10 cellular contexts compared by ENCODE assay signal in genomic region chr19:55405638-55406037, GRCh38. TPM values are rescaled to one million over a fixed set of nuclear protein-coding genes. Genes with fewer than 3 reads are reported as not detected.
A peak's percentile ranks its signal among the peaks of the same experiment; 100 is the strongest.
DNase-seq lines count a peak whose midpoint lies in the region; ATAC-seq and TF ChIP-seq lines count a peak whose summit lies in the region.
"Had no signal": no experiment of that assay in that cellular context is flagged by ENCODE, and none has a peak within 500 bp of the region (broad histone marks: within the 10 kb centered on the region; RNA-seq: fewer than 3 reads in every experiment).

No MANE protein-coding gene starts in this region.

- no peak overlapping the region for H3K27ac ChIP-seq in CD4-positive, alpha-beta T cell (ENCODE audit: low read depth, low read length)
- H3K27ac ChIP-seq in HUES64 (ENCODE audit: low read depth, low read length) (no peak overlapping the region), spleen (peak overlapping the region in 1 of 8 donors; percentile 7)
- no peak overlapping the region for H3K27ac ChIP-seq in naive thymus-derived CD4-positive, alpha-beta T cell (ENCODE audit: low read depth, low read length)

- peaks cover 65% of the 10 kb centered on the region for H3K36me3 Mint-ChIP-seq in CD4-positive, alpha-beta T cell (ENCODE audit: low read depth)
- H3K36me3 Mint-ChIP-seq in naive thymus-derived CD4-positive, alpha-beta T cell = peaks cover 0 to 45% (median 18%) of the 10 kb centered on the region in 5 donors

- H3K9me3 ChIP-seq in CD4-positive, alpha-beta T cell (ENCODE audit: control insufficient read depth, low read length) = no peaks in the 10 kb centered on the region
- H3K9me3 ChIP-seq in HUES64 (ENCODE audit: insufficient read depth, low read depth, low read length) (0 out of 2 replicates have a peak, but pooled peaks cover 2% of the 10 kb centered on the region), adipocyte (ENCODE audit: control insufficient read depth, low read length) (no peaks in the 10 kb centered on the region), spleen (peaks cover 0 to 11% (median 0%) of the 10 kb centered on the region in 8 donors)
- peaks cover 0 to 9% (median 0%) of the 10 kb centered on the region in 3 experiments for H3K9me3 ChIP-seq in naive thymus-derived CD4-positive, alpha-beta T cell (ENCODE audit: control insufficient read depth in 2 of 3, low read length in 3 of 3)
- H3K9me3 ChIP-seq: mucosa of descending colon had no signal

- H3K4me1 Mint-ChIP-seq in CD4-positive, alpha-beta T cell (ENCODE audit: low read depth) = peaks cover 29% of the 10 kb centered on the region
- H3K4me1 Mint-ChIP-seq in naive thymus-derived CD4-positive, alpha-beta T cell = peaks cover 21 to 36% (median 29%) of the 10 kb centered on the region in 7 donors

- no peaks in the 10 kb centered on the region for H3K27me3 Mint-ChIP-seq in CD4-positive, alpha-beta T cell
- peaks cover 0 to 3% (median 0%) of the 10 kb centered on the region in 5 donors for H3K27me3 Mint-ChIP-seq in naive thymus-derived CD4-positive, alpha-beta T cell

- H3K9ac ChIP-seq in HUES64 (ENCODE audit: low read depth, low read length) = peak overlapping the region; percentile 5; the same call in 1 of the 2 replicates
- peak overlapping the region; percentile 91 for H3K9ac ChIP-seq in adipocyte (ENCODE audit: low read length)

- DNase-seq in CD4-positive, alpha-beta T cell = no peak
- DNase-seq in adipocyte (ENCODE audit: low read depth) (no peak), spleen (no peak), NOMO-1 treated with dmso at 0.1 percent for 144 hours (lab: John Stamatoyannopoulos, UW; ENCODE audit: unreplicated experiment) (no peak), lower leg skin (ENCODE audit: low spot score in 2 of 2) (no peak)
- DNase-seq in naive thymus-derived CD4-positive, alpha-beta T cell = no peak
- no peak for DNase-seq in stimulated activated naive CD4-positive, alpha-beta T cell treated with Interleukin-2 at 50 U/mL for 16 hours (lab: John Stamatoyannopoulos, UW)
- DNase-seq: mucosa of descending colon had no signal

- intact Hi-C loops in CD4-positive, alpha-beta T cell (cut with DNase I, micrococcal nuclease) = loop anchor here in 1 of 2 experiments (1.0 to 10.0 kb wide), 6 partner anchors 19 to 229 kb away; partner anchors contain the start of genes C19orf85, ISOC2, KMT5C and PPP6R1
- intact Hi-C loops in naive thymus-derived CD4-positive, alpha-beta T cell (cut with micrococcal nuclease) = loop anchor here (5.0 kb wide), 4 partner anchors 103 to 343 kb away; partner anchors contain the start of gene RDH13 (in 1 of the 2)
- intact Hi-C loops in spleen (cut with DNase I; ENCODE audit: low total_unique reads) = no loop called here
- intact Hi-C loops in lower leg skin (cut with DNase I; ENCODE audit: low total_unique reads) = loop anchor here (5.0 kb wide), 1 partner anchor 237 kb away; the partner anchor contains the start of genes ZNF580 and ZNF581

- peak overlapping the region; percentile 94 for H3K4me3 Mint-ChIP-seq in CD4-positive, alpha-beta T cell
- H3K4me3 Mint-ChIP-seq in naive thymus-derived CD4-positive, alpha-beta T cell = peak overlapping the region in 9 of 10 donors; percentile 60 to 95 (median 87)

- H3K27ac Mint-ChIP-seq in CD4-positive, alpha-beta T cell = peak overlapping the region; percentile 99
- peak overlapping the region in 8 of 9 donors; percentile 11 to 100 (median 76) for H3K27ac Mint-ChIP-seq in naive thymus-derived CD4-positive, alpha-beta T cell

- H3K9me3 Mint-ChIP-seq in CD4-positive, alpha-beta T cell = no peaks in the 10 kb centered on the region
- H3K9me3 Mint-ChIP-seq in naive thymus-derived CD4-positive, alpha-beta T cell = peaks cover 0 to 13% (median 2%) of the 10 kb centered on the region in 11 donors

- H3K36me3 ChIP-seq in HUES64 (ENCODE audit: insufficient read depth, low read length) (peaks cover 54% of the 10 kb centered on the region), adipocyte (ENCODE audit: control insufficient read depth, insufficient read depth, low read length, severe bottlenecking) (peaks cover 42% of the 10 kb centered on the region), spleen (peaks cover 0 to 58% (median 36%) of the 10 kb centered on the region in 6 donors)
- H3K36me3 ChIP-seq in naive thymus-derived CD4-positive, alpha-beta T cell (ENCODE audit: control insufficient read depth in 2 of 3, insufficient read depth in 3 of 3, low read length in 3 of 3) = peaks cover 0 to 45% (median 2%) of the 10 kb centered on the region in 3 experiments

- WGBS in HUES64 = 95% methylated on average over 5 of the region's 5 CpGs
- 82 to 86% (median 83%) methylated on average over 5 of the region's 5 CpGs for WGBS in spleen, 5 donors
- 82 to 86% methylated on average over 5 of the region's 5 CpGs for WGBS in lower leg skin, 2 donors

- no peak for ATAC-seq in CD4-positive, alpha-beta T cell (ENCODE audit: poor library complexity)
- no peak for ATAC-seq in naive thymus-derived CD4-positive, alpha-beta T cell
- ATAC-seq: mucosa of descending colon had no signal

- H3K4me3 ChIP-seq in HUES64 (ENCODE audit: low read length) (peak overlapping the region; percentile 94), adipocyte (ENCODE audit: low read length) (peak overlapping the region; percentile 87), spleen (no peak overlapping the region), lower leg skin (ENCODE audit: low read depth, poor library complexity, severe bottlenecking) (no peak overlapping the region)
- H3K4me3 ChIP-seq in naive thymus-derived CD4-positive, alpha-beta T cell (ENCODE audit: low read length) = no peak overlapping the region
- H3K4me3 ChIP-seq: mucosa of descending colon had no signal

- POLR2A ChIA-PET in CD4-positive, alpha-beta T cell (lab: Charles Lee) = interaction anchor here (1.0 to 2.3 kb wide), 3 partner anchors 66 to 146 kb away, joined by 3 to 19 read pairs (median 4); partner anchors contain the start of genes KMT5C and ZNF628
- POLR2A ChIA-PET in naive thymus-derived CD4-positive, alpha-beta T cell (lab: Charles Lee) = interaction anchor here (0.8 to 5.3 kb wide), 5 partner anchors 11 to 104 kb away, joined by 3 to 82 read pairs (median 5); partner anchors contain the start of genes RPL28 and ZNF628

- no peak for TF ChIP-seq CTCF in CD4-positive, alpha-beta T cell (IDR thresholded peaks at IDR 0.05)
- TF ChIP-seq CTCF in spleen (IDR thresholded peaks at IDR 0.05 in 8 of 11, conservative IDR thresholded peaks at IDR 0.05 in 3 of 11) = no peak
- no peak for TF ChIP-seq CTCF in lower leg skin (IDR thresholded peaks at IDR 0.05)

- H3K27me3 ChIP-seq in CD4-positive, alpha-beta T cell (ENCODE audit: control insufficient read depth, insufficient read depth, low read length) = no peaks in the 10 kb centered on the region
- H3K27me3 ChIP-seq in HUES64 (ENCODE audit: insufficient read depth, low read length) (no peaks in the 10 kb centered on the region), adipocyte (replicated peaks; ENCODE audit: control insufficient read depth, insufficient read depth, low read length) (no peaks in the 10 kb centered on the region), spleen (replicated peaks in 1 of 7) (no peaks in the 10 kb centered on the region)
- no peaks in the 10 kb centered on the region for H3K27me3 ChIP-seq in naive thymus-derived CD4-positive, alpha-beta T cell (ENCODE audit: control insufficient read depth in 2 of 2, insufficient read depth in 2 of 2, low read length in 2 of 2)

- TF ChIP-seq POLR2A in spleen (IDR thresholded peaks at IDR 0.05) = no peak
- TF ChIP-seq POLR2A in lower leg skin (IDR thresholded peaks at IDR 0.05) = no peak

- peaks cover 12% of the 10 kb centered on the region for H3K4me1 ChIP-seq in HUES64 (ENCODE audit: insufficient read depth, low read length)
- peaks cover 17% of the 10 kb centered on the region for H3K4me1 ChIP-seq in adipocyte (ENCODE audit: control insufficient read depth, insufficient read depth, low read length)
- H3K4me1 ChIP-seq in naive thymus-derived CD4-positive, alpha-beta T cell (ENCODE audit: control insufficient read depth in 2 of 2, insufficient read depth in 2 of 2, low read length in 2 of 2) = peaks cover 17 to 24% of the 10 kb centered on the region in 2 donors
- peaks cover 7 to 53% (median 26%) of the 10 kb centered on the region in 6 donors for H3K4me1 ChIP-seq in spleen

- CTCF ChIA-PET in CD4-positive, alpha-beta T cell (lab: Charles Lee) = interaction anchor here (0.6 kb wide), 1 partner anchor 11 kb away, joined by 3 read pairs; no protein-coding TSS in a partner anchor
- CTCF ChIA-PET in naive thymus-derived CD4-positive, alpha-beta T cell (lab: Charles Lee) = interaction anchor here (0.6 to 1.2 kb wide), 3 partner anchors 98 to 264 kb away, joined by 3 to 7 read pairs (median 5); no protein-coding TSS in a partner anchor

RNA-seq across cellular contexts. Expression of gene UBE2S, which starts 1.9 kb away (rescaled TPM):
- total RNA-seq in CD4-positive, alpha-beta T cell = 10 to 100 TPM; 50.9 to 62.9 TPM
- 234 TPM for polyA plus RNA-seq in HUES64 (2013, experiment 1 of 2)
- 243 TPM for polyA plus RNA-seq in HUES64 (2013, experiment 2 of 2)
- 100 to 1,000 TPM in 1 of 5 experiments, 10 to 100 TPM in 4; 15.3 to 141 (median 44.1) TPM for total RNA-seq in naive thymus-derived CD4-positive, alpha-beta T cell
- 10 to 100 TPM; 15.8 to 20.4 TPM for polyA plus RNA-seq in naive thymus-derived CD4-positive, alpha-beta T cell
- total RNA-seq in spleen = 10 to 100 TPM; 14.4 to 40.8 (median 23.8) TPM
- 10 to 100 TPM in 2 of 3 donors, 1 to 10 TPM in 1; 4.9 to 18.7 (median 11.8) TPM for polyA plus RNA-seq in spleen
- 10 to 100 TPM in 1 of 4 donors, 1 to 10 TPM in 3; 6.2 to 14.6 (median 9.2) TPM for total RNA-seq in lower leg skin

RNA-seq across cellular contexts. Expression of gene RPL28, which starts 19.9 kb away (rescaled TPM):
- 1,000 to 10,000 TPM; 3,995 to 4,178 TPM for total RNA-seq in CD4-positive, alpha-beta T cell
- 1,767 TPM for polyA plus RNA-seq in HUES64 (2013, experiment 1 of 2)
- 1,831 TPM for polyA plus RNA-seq in HUES64 (2013, experiment 2 of 2)
- 1,000 to 10,000 TPM; 2,549 to 3,799 (median 3,242) TPM for total RNA-seq in naive thymus-derived CD4-positive, alpha-beta T cell
- polyA plus RNA-seq in naive thymus-derived CD4-positive, alpha-beta T cell = 1,000 to 10,000 TPM in 1 of 2 donors, 100 to 1,000 TPM in 1; 740 to 1,050 TPM
- 1,000 to 10,000 TPM in 5 of 7 donors, 100 to 1,000 TPM in 2; 581 to 2,029 (median 1,447) TPM for total RNA-seq in spleen
- polyA plus RNA-seq in spleen = 1,000 to 10,000 TPM; 3,566 to 4,833 (median 4,082) TPM
- 100 to 1,000 TPM; 466 to 875 (median 590) TPM for total RNA-seq in lower leg skin

RNA-seq across cellular contexts. Expression of gene TMEM238, which starts 21.5 kb away (rescaled TPM):
- total RNA-seq in CD4-positive, alpha-beta T cell = 10 to 100 TPM; 14.2 to 14.3 TPM
- polyA plus RNA-seq in HUES64 (2013, experiment 1 of 2) = 1.4 TPM
- not detected for polyA plus RNA-seq in HUES64 (2013, experiment 2 of 2)
- total RNA-seq in naive thymus-derived CD4-positive, alpha-beta T cell = 10 to 100 TPM in 3 of 5 experiments, 1 to 10 TPM in 2; 9.3 to 15.7 (median 13.6) TPM
- polyA plus RNA-seq in naive thymus-derived CD4-positive, alpha-beta T cell = under 1 TPM; 0.33 to 0.71 TPM
- 1 to 10 TPM; 3.7 to 8.8 (median 5.0) TPM for total RNA-seq in spleen
- polyA plus RNA-seq in spleen = under 1 TPM in 2 of 3 donors, not detected in 1; 0.17 to 0.32 TPM
- total RNA-seq in lower leg skin = 10 to 100 TPM; 32.2 to 61.6 (median 47.5) TPM

RNA-seq across cellular contexts. Expression of gene TMEM190, which starts 29.0 kb away (rescaled TPM):
- not detected for total RNA-seq in CD4-positive, alpha-beta T cell
- polyA plus RNA-seq in HUES64 (2013, experiment 1 of 2) = 0.55 TPM
- 1.2 TPM for polyA plus RNA-seq in HUES64 (2013, experiment 2 of 2)
- not detected for total RNA-seq in naive thymus-derived CD4-positive, alpha-beta T cell
- not detected for polyA plus RNA-seq in naive thymus-derived CD4-positive, alpha-beta T cell
- total RNA-seq in spleen = not detected
- polyA plus RNA-seq in spleen = under 1 TPM in 1 of 3 donors, not detected in 2; 0.20 TPM
- not detected for total RNA-seq in lower leg skin
- total RNA-seq: mucosa of descending colon had no signal
- polyA plus RNA-seq: esophagus had no signal

RNA-seq across cellular contexts. Expression of gene IL11, which starts 35.4 kb away (rescaled TPM):
- under 1 TPM; 0.22 to 0.92 TPM for total RNA-seq in CD4-positive, alpha-beta T cell
- 0.65 TPM for polyA plus RNA-seq in HUES64 (2013, experiment 1 of 2)
- 1.1 TPM for polyA plus RNA-seq in HUES64 (2013, experiment 2 of 2)
- total RNA-seq in naive thymus-derived CD4-positive, alpha-beta T cell = under 1 TPM in 2 of 5 experiments, not detected in 3; 0.58 to 0.69 TPM
- polyA plus RNA-seq in naive thymus-derived CD4-positive, alpha-beta T cell = not detected
- total RNA-seq in spleen (under 1 TPM in 1 of 7 donors, not detected in 6; 0.23 TPM), lower leg skin (under 1 TPM in 3 of 4 donors, not detected in 1; 0.23 to 0.68 (median 0.46) TPM)
- polyA plus RNA-seq in spleen = under 1 TPM in 2 of 3 donors, not detected in 1; 0.04 to 0.06 TPM

Comparison
In these comparisons a context has a peak if more than half of its experiments do, and no peak if none do; other contexts are left out.
1. H3K4me3 ChIP-seq: peak in HUES64 (single experiment) and adipocyte (single experiment); none in naive thymus-derived CD4-positive, alpha-beta T cell (single experiment), spleen (0 of 8) and lower leg skin (single experiment).